Comparison of ENCODE assay signal across 29 cellular contexts in the genomic region with DNA sequence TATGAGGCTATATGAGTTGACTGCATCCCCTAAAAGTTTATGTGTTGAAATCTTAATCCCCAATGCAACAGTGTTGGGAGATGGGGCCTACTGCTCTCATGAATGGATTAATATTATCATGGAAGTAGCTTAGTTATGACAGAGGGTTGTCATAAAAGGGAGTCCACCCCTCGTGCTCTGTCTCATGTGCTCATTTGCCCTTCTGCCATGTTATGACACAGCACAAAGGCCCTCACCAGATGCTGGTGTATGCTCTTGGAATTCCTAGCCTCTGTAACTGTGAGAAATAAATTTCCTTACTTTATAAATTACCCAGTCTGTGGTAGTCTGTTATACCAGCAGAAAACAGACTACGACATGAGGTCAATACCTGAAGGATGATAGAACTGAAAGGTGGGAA.
"Had no signal": no experiment of that assay in that cellular context is flagged by ENCODE, and none has a peak within 500 bp of the region (broad histone marks: within the 10 kb centered on the region; RNA-seq: fewer than 3 reads in every experiment).

No MANE protein-coding gene starts in this region.

- H3K4me1 Mint-ChIP-seq: activated naive CD4-positive, alpha-beta T cell treated with anti-CD3 and anti-CD28 coated beads, Interleukin-2, amount 10 ng/mL, durations not matched to agents 7 days and 5 days; activated naive CD8-positive, alpha-beta T cell treated with anti-CD3 and anti-CD28 coated beads, Interleukin-2, amount 10 ng/mL, durations not matched to agents 7 days and 5 days; mesothelial cell of epicardium; naive thymus-derived CD4-positive, alpha-beta T cell had no signal

- H3K27me3 Mint-ChIP-seq: stimulated activated naive B cell treated with anti-CD40 and anti-IgM and Interleukin-4, amounts not matched to agents 10 μg/mL and 1 μg/mL and 100 μg/mL, for 72 hours had no signal

- H3K27ac ChIP-seq: brain microvascular endothelial cell, coronary artery, dorsolateral prefrontal cortex, parathyroid adenoma, right atrium auricular region, stomach, suprapubic skin, tibial nerve had no signal

- DNase-seq: activated CD4-positive, alpha-beta T cell treated with anti-CD3 and anti-CD28 coated beads for 4 hours; activated CD4-positive, alpha-beta T cell treated with anti-CD3 and anti-CD28 coated beads, Interleukin-2, amount 50 U/mL, for 4 hours; activated CD4-positive, CD25-positive, alpha-beta regulatory T cell; activated CD8-positive, alpha-beta memory T cell treated with anti-CD3 and anti-CD28 coated beads for 24 hours; activated effector memory CD4-positive, alpha-beta T cell treated with anti-CD3 and anti-CD28 coated beads, Interleukin-2, amount 50 U/mL, for 16 hours; activated naive CD4-positive, alpha-beta T cell treated with anti-CD3 and anti-CD28 coated beads, Interleukin-2, amount 10 ng/mL, durations not matched to agents 7 days and 5 days; activated naive CD8-positive, alpha-beta T cell treated with anti-CD3 and anti-CD28 coated beads, Interleukin-2, amount 10 ng/mL, durations not matched to agents 7 days and 5 days; amniotic stem cell; brain microvascular endothelial cell; dorsolateral prefrontal cortex; effector memory CD4-positive, alpha-beta T cell; foreskin melanocyte; left ventricle myocardium superior; mammary epithelial cell; naive thymus-derived CD4-positive, alpha-beta T cell; nucleus accumbens; stimulated activated CD4-positive, alpha-beta T cell treated with anti-CD3 and anti-CD28 coated beads, Interleukin-15, amount 100 ng/mL, for 24 hours; stimulated activated CD4-positive, alpha-beta T cell treated with anti-CD3 and anti-CD28 coated beads, Interleukin-2, amount 100 ng/mL, for 24 hours; stimulated activated naive B cell treated with anti-CD40 and anti-IgM and Interleukin-4, amounts not matched to agents 10 μg/mL and 1 μg/mL and 100 μg/mL, for 72 hours; stomach; T-helper 1 cell had no signal

- H3K4me1 ChIP-seq: stomach had no signal

- H3K4me3 Mint-ChIP-seq: activated naive CD4-positive, alpha-beta T cell treated with anti-CD3 and anti-CD28 coated beads, Interleukin-2, amount 10 ng/mL, durations not matched to agents 7 days and 5 days; activated naive CD8-positive, alpha-beta T cell treated with anti-CD3 and anti-CD28 coated beads, Interleukin-2, amount 10 ng/mL, durations not matched to agents 7 days and 5 days; activated T-helper 1 cell treated with anti-CD3 and anti-CD28 coated beads, Interleukin-12 subunit alpha, Interleukin-12 subunit beta, Interleukin-2, Interleukin-4 antibody, amounts not matched to agents 30 ng/mL and 10 ng/mL and 1 ng/mL, durations not matched to agents 14 hours and 24 hours and 36 hours; mesothelial cell of epicardium; naive thymus-derived CD4-positive, alpha-beta T cell; stimulated activated naive B cell treated with anti-CD40 and anti-IgM and Interleukin-4, amounts not matched to agents 10 μg/mL and 1 μg/mL and 100 μg/mL, for 72 hours; T-helper 2 cell treated with Interferon-gamma antibody and Interleukin-4, amounts not matched to agents 5 μg/mL and 100 μg/mL, for 36 hours had no signal

- H3K4me3 ChIP-seq: coronary artery, dorsolateral prefrontal cortex, right atrium auricular region, stomach, suprapubic skin, tibial nerve had no signal

- H3K9me3 ChIP-seq: right atrium auricular region, stomach, suprapubic skin, tibial nerve had no signal

- H3K9ac ChIP-seq: parathyroid adenoma had no signal

- H3K9me3 Mint-ChIP-seq: activated naive CD4-positive, alpha-beta T cell treated with anti-CD3 and anti-CD28 coated beads, Interleukin-2, amount 10 ng/mL, durations not matched to agents 7 days and 5 days; activated naive CD8-positive, alpha-beta T cell treated with anti-CD3 and anti-CD28 coated beads, Interleukin-2, amount 10 ng/mL, durations not matched to agents 7 days and 5 days; activated T-helper 1 cell treated with anti-CD3 and anti-CD28 coated beads, Interleukin-12 subunit alpha, Interleukin-12 subunit beta, Interleukin-2, Interleukin-4 antibody, amounts not matched to agents 30 ng/mL and 10 ng/mL and 1 ng/mL, durations not matched to agents 14 hours and 24 hours and 36 hours; mesothelial cell of epicardium; naive thymus-derived CD4-positive, alpha-beta T cell; stimulated activated naive B cell treated with anti-CD40 and anti-IgM and Interleukin-4, amounts not matched to agents 10 μg/mL and 1 μg/mL and 100 μg/mL, for 72 hours; T-helper 2 cell treated with Interferon-gamma antibody and Interleukin-4, amounts not matched to agents 5 μg/mL and 100 μg/mL, for 36 hours had no signal

- ATAC-seq: naive thymus-derived CD4-positive, alpha-beta T cell; stimulated activated naive B cell treated with anti-CD40 and anti-IgM and Interleukin-4, amounts not matched to agents 10 μg/mL and 1 μg/mL and 100 μg/mL, for 72 hours had no signal

- H2AFZ ChIP-seq: parathyroid adenoma had no signal

- H3K79me2 ChIP-seq: parathyroid adenoma had no signal

- H3K27me3 ChIP-seq: brain microvascular endothelial cell, dorsolateral prefrontal cortex, right atrium auricular region, stomach, suprapubic skin, tibial nerve had no signal

- H3K27ac Mint-ChIP-seq: activated naive CD4-positive, alpha-beta T cell treated with anti-CD3 and anti-CD28 coated beads, Interleukin-2, amount 10 ng/mL, durations not matched to agents 7 days and 5 days; activated naive CD8-positive, alpha-beta T cell treated with anti-CD3 and anti-CD28 coated beads, Interleukin-2, amount 10 ng/mL, durations not matched to agents 7 days and 5 days; activated T-helper 1 cell treated with anti-CD3 and anti-CD28 coated beads, Interleukin-12 subunit alpha, Interleukin-12 subunit beta, Interleukin-2, Interleukin-4 antibody, amounts not matched to agents 30 ng/mL and 10 ng/mL and 1 ng/mL, durations not matched to agents 14 hours and 24 hours and 36 hours; mesothelial cell of epicardium; naive thymus-derived CD4-positive, alpha-beta T cell; stimulated activated naive B cell treated with anti-CD40 and anti-IgM and Interleukin-4, amounts not matched to agents 10 μg/mL and 1 μg/mL and 100 μg/mL, for 72 hours; T-helper 2 cell treated with Interferon-gamma antibody and Interleukin-4, amounts not matched to agents 5 μg/mL and 100 μg/mL, for 36 hours had no signal

- H3K36me3 Mint-ChIP-seq: activated naive CD4-positive, alpha-beta T cell treated with anti-CD3 and anti-CD28 coated beads, Interleukin-2, amount 10 ng/mL, durations not matched to agents 7 days and 5 days; activated naive CD8-positive, alpha-beta T cell treated with anti-CD3 and anti-CD28 coated beads, Interleukin-2, amount 10 ng/mL, durations not matched to agents 7 days and 5 days; mesothelial cell of epicardium; naive thymus-derived CD4-positive, alpha-beta T cell; stimulated activated naive B cell treated with anti-CD40 and anti-IgM and Interleukin-4, amounts not matched to agents 10 μg/mL and 1 μg/mL and 100 μg/mL, for 72 hours had no signal

- H3K36me3 ChIP-seq: brain microvascular endothelial cell, right atrium auricular region, stomach, suprapubic skin, tibial nerve had no signal
